Comparison of ENCODE assay signal across 3 cellular contexts in genomic region chr2:85617723-85618122, GRCh38. TPM values are rescaled to one million over a fixed set of nuclear protein-coding genes. Genes with fewer than 3 reads are reported as not detected.
DNase-seq lines count a peak whose midpoint lies in the region; ATAC-seq, FAIRE-seq and TF ChIP-seq lines count a peak whose summit lies in the region.
"Not testable (repeated sequence)": the region's sequence is repeated elsewhere in the genome, so short reads cannot be mapped to it uniquely, and the experiment has no call there.

No MANE protein-coding gene starts in this region.

- H3K36me3 ChIP-seq in Loucy (ENCODE audit: insufficient read depth, low read length) (peaks cover 33% of the 10 kb centered on the region), HepG2 (replicated peaks in 1 of 2; ENCODE audit: control insufficient read depth in 1 of 2, insufficient read depth in 2 of 2, low read length in 2 of 2) (peaks cover 9 to 34% of the 10 kb centered on the region in 2 experiments)

- not testable (repeated sequence) for H3K27me3 Mint-ChIP-seq in activated T-helper 2 cell treated with anti-CD3 and anti-CD28 coated beads, Interferon-gamma antibody, Interleukin-2, Interleukin-4, amounts not matched to agents 10 μg/mL and 5 μg/mL and 100 μg/mL, durations not matched to agents 14 hours and 24 hours and 36 hours (ENCODE audit: low read depth)

- H3K4me1 Mint-ChIP-seq in activated T-helper 2 cell treated with anti-CD3 and anti-CD28 coated beads, Interferon-gamma antibody, Interleukin-2, Interleukin-4, amounts not matched to agents 10 μg/mL and 5 μg/mL and 100 μg/mL, durations not matched to agents 14 hours and 24 hours and 36 hours (ENCODE audit: low read depth): peaks cover 12% of the 10 kb centered on the region

- CTCF ChIA-PET in HepG2 (lab: Yijun Ruan, JAX; ENCODE audit: low intra/inter-chr PET ratio, low total read pairs): not testable (repeated sequence)

- TF ChIP-seq EP300 in HepG2 (IDR thresholded peaks at IDR 0.05; ENCODE audit: low read depth in 2 of 2, low read length in 2 of 2); HepG2 (CRISPR knock-in tag; IDR thresholded peaks at IDR 0.05; ENCODE audit: borderline replicate concordance): not testable (repeated sequence)

- not testable (repeated sequence) for H3K9me3 Mint-ChIP-seq in activated T-helper 2 cell treated with anti-CD3 and anti-CD28 coated beads, Interferon-gamma antibody, Interleukin-2, Interleukin-4, amounts not matched to agents 10 μg/mL and 5 μg/mL and 100 μg/mL, durations not matched to agents 14 hours and 24 hours and 36 hours

- not testable (repeated sequence) for H3K9me2 ChIP-seq in Loucy (replicated peaks; ENCODE audit: low read depth, low read length)

- H3K4me2 ChIP-seq in Loucy (ENCODE audit: low read depth, low read length, poor library complexity, severe bottlenecking): peak overlapping the region; percentile 96
- peak overlapping the region; percentile 72 for H3K4me2 ChIP-seq in HepG2 (ENCODE audit: low read depth, low read length)

- not testable (repeated sequence) for ATAC-seq in HepG2

- peak overlapping the region; percentile 91 for H3K27ac ChIP-seq in HepG2 (ENCODE audit: extremely low read length, insufficient read depth, low read length)

- peak overlapping the region; percentile 95 for H3K4me3 ChIP-seq in Loucy (ENCODE audit: low read length, poor library complexity, severe bottlenecking)
- H3K4me3 ChIP-seq in HepG2 (replicated peaks in 1 of 3; ENCODE audit: insufficient read depth in 1 of 3, low read depth in 2 of 3, low read length in 3 of 3): peak overlapping the region; percentile 85 to 98 (median 92); a peak in 5 of 6 replicates

- peak overlapping the region; percentile 94 for H3K4me3 Mint-ChIP-seq in activated T-helper 2 cell treated with anti-CD3 and anti-CD28 coated beads, Interferon-gamma antibody, Interleukin-2, Interleukin-4, amounts not matched to agents 10 μg/mL and 5 μg/mL and 100 μg/mL, durations not matched to agents 14 hours and 24 hours and 36 hours (ENCODE audit: low read depth)

- peaks cover 34% of the 10 kb centered on the region for H3K36me3 Mint-ChIP-seq in activated T-helper 2 cell treated with anti-CD3 and anti-CD28 coated beads, Interferon-gamma antibody, Interleukin-2, Interleukin-4, amounts not matched to agents 10 μg/mL and 5 μg/mL and 100 μg/mL, durations not matched to agents 14 hours and 24 hours and 36 hours (ENCODE audit: low read depth)

- not testable (repeated sequence) for DNase-seq in activated T-helper 2 cell treated with anti-CD3 and anti-CD28 coated beads, Interferon-gamma antibody, Interleukin-2, Interleukin-4, amounts not matched to agents 10 μg/mL and 5 μg/mL and 100 μg/mL, durations not matched to agents 14 hours and 24 hours and 36 hours (ENCODE audit: low spot score); HepG2 (ENCODE audit: low spot score)

- H3K27me3 ChIP-seq in Loucy (ENCODE audit: insufficient read depth, low read length, poor library complexity, severe bottlenecking); HepG2 (ENCODE audit: control insufficient read depth in 1 of 2, insufficient read depth in 2 of 2, low read length in 2 of 2): not testable (repeated sequence)

- peaks cover 45% of the 10 kb centered on the region for H4K20me1 ChIP-seq in Loucy (ENCODE audit: insufficient read depth, low read length, poor library complexity, severe bottlenecking)
- H4K20me1 ChIP-seq in HepG2 (ENCODE audit: insufficient read depth, low read length): not testable (repeated sequence)

- peaks cover 21% of the 10 kb centered on the region for H3K4me1 ChIP-seq in Loucy (ENCODE audit: insufficient read depth, low read length, poor library complexity, severe bottlenecking)
- H3K4me1 ChIP-seq in HepG2 (ENCODE audit: insufficient read depth, low read length): peaks cover 76% of the 10 kb centered on the region

- H3K9me3 ChIP-seq in Loucy (ENCODE audit: insufficient read depth, low read depth, low read length); HepG2 (ENCODE audit: low read length): not testable (repeated sequence)

- in situ Hi-C loops in HepG2 (cut with HindIII; ENCODE audit: extremely low pct_ligation_motif_present, low pct_unique_long_range_greater_than_20kb): not testable (repeated sequence)

- FAIRE-seq in HepG2 (lab: Jason Lieb, UNC): not testable (repeated sequence)

- peak overlapping the region; percentile 94 for H3K9ac ChIP-seq in Loucy (ENCODE audit: low read depth, low read length, poor library complexity, severe bottlenecking)
- H3K9ac ChIP-seq in HepG2 (ENCODE audit: insufficient read depth, low read depth, low read length): peak overlapping the region; percentile 98

- intact Hi-C loops in activated T-helper 2 cell treated with anti-CD3 and anti-CD28 coated beads, Interferon-gamma antibody, Interleukin-2, Interleukin-4, amounts not matched to agents 10 μg/mL and 5 μg/mL and 100 μg/mL, durations not matched to agents 14 hours and 24 hours and 36 hours (cut with micrococcal nuclease): loop anchor here (2.0 to 10.0 kb wide), 3 partner anchors 15 to 577 kb away; partner anchors contain the start of genes IMMT, MRPL35, POLR1A and PTCD3
- intact Hi-C loops in HepG2 (cut with micrococcal nuclease; ENCODE audit: unreplicated experiment): loop anchor here (2.0 kb wide), 1 partner anchor 33 kb away; the partner anchor contains the start of gene VAMP5

- H3K79me2 ChIP-seq in Loucy (ENCODE audit: insufficient read depth, low read length) (peaks cover 61% of the 10 kb centered on the region), HepG2 (ENCODE audit: insufficient read depth, low read length) (peaks cover 39% of the 10 kb centered on the region)

- POLR2A ChIA-PET in HepG2 (lab: Yijun Ruan, JAX): interaction anchor here (2.8 to 25.7 kb wide), 3 partner anchors 25 to 78 kb away, joined by 17 to 795 read pairs (median 36); partner anchors contain the start of genes GGCX, MAT2A, RNF181 and TMEM150A

- H2AFZ ChIP-seq in Loucy (ENCODE audit: low read length); HepG2 (ENCODE audit: low read length): not testable (repeated sequence)

- BruUV-seq in HepG2 (replicated peaks; lab: Mats Ljungman, UMichigan): not testable (repeated sequence)

- not testable (repeated sequence) for H3F3A ChIP-seq in Loucy (ENCODE audit: low read depth)

- 83% methylated on average over 5 of the region's 5 CpGs for WGBS in HepG2 (ENCODE audit: low lambda C conversion rate)

- TF ChIP-seq POLR2A in HepG2 (IDR thresholded peaks at IDR 0.05; ENCODE audit: insufficient read depth in 1 of 2, low read depth in 2 of 2, low read length in 2 of 2): peak in 1 of 2 experiments; percentile 23; a peak in 1 of 4 replicates

- not testable (repeated sequence) for TF ChIP-seq RAD21 in HepG2 (CRISPR knock-in tag; IDR thresholded peaks at IDR 0.05)

- H3K27ac Mint-ChIP-seq in activated T-helper 2 cell treated with anti-CD3 and anti-CD28 coated beads, Interferon-gamma antibody, Interleukin-2, Interleukin-4, amounts not matched to agents 10 μg/mL and 5 μg/mL and 100 μg/mL, durations not matched to agents 14 hours and 24 hours and 36 hours: not testable (repeated sequence)

- TF ChIP-seq CTCF in Loucy (conservative IDR thresholded peaks at IDR 0.05; ENCODE audit: low read length); HepG2 (CRISPR knock-in tag; IDR thresholded peaks at IDR 0.05): not testable (repeated sequence)

RNA-seq across cellular contexts. Expression of gene USP39, which starts 1.7 kb away (rescaled TPM):
- 84.1 and 90.1 TPM in 2 replicates for total RNA-seq in activated T-helper 2 cell treated with anti-CD3 and anti-CD28 coated beads, Interferon-gamma antibody, Interleukin-2, Interleukin-4, amounts not matched to agents 10 μg/mL and 5 μg/mL and 100 μg/mL, durations not matched to agents 14 hours and 24 hours and 36 hours
- total RNA-seq in HepG2 (2016; rRNA removed; fragmentation: Illumina TruSeq; extraction: Trizol): 63.3 and 80.2 TPM in 2 replicates
- 20.2 and 21.5 TPM in 2 replicates for total RNA-seq in HepG2 (2016; cell fraction: cytosol; rRNA removed; fragmentation: Illumina TruSeq; extraction: Trizol; ENCODE audit: low read depth)
- 64.7 and 84.8 TPM in 2 replicates for total RNA-seq in HepG2 (2016; cell fraction: insoluble cytoplasmic fraction; rRNA removed; fragmentation: Illumina TruSeq; extraction: Trizol)
- 37.2 and 41.8 TPM in 2 replicates for total RNA-seq in HepG2 (2016; cell fraction: membrane; rRNA removed; fragmentation: Illumina TruSeq; extraction: Trizol)
- total RNA-seq in HepG2 (2016; cell fraction: nucleus; rRNA removed; fragmentation: Illumina TruSeq; extraction: Trizol): 43.3 and 49.6 TPM in 2 replicates
- 73.6 and 75.1 TPM in 2 replicates for polyA plus RNA-seq in HepG2 (2011; rRNA removed)
- 52.3 and 54.6 TPM in 2 replicates for polyA plus RNA-seq in HepG2 (2011; cell fraction: cytosol; rRNA removed)
- polyA plus RNA-seq in HepG2 (2011; cell fraction: nucleus; rRNA removed): 71.1 and 77.1 TPM in 2 replicates
- polyA plus RNA-seq in HepG2 (2012): 51.9 and 66.6 TPM in 2 replicates
- polyA plus RNA-seq in HepG2 (2016; cell fraction: cytosol; fragmentation: Illumina TruSeq; extraction: Trizol; ENCODE audit: low read depth): 21.2 and 23.0 TPM in 2 replicates
- polyA plus RNA-seq in HepG2 (2016; cell fraction: insoluble cytoplasmic fraction; fragmentation: Illumina TruSeq; extraction: Trizol; ENCODE audit: low read depth): 106 and 107 TPM in 2 replicates
- 36.4 and 40.9 TPM in 2 replicates for polyA plus RNA-seq in HepG2 (2016; cell fraction: membrane; fragmentation: Illumina TruSeq; extraction: Trizol; ENCODE audit: low read depth)
- polyA plus RNA-seq in HepG2 (2016; cell fraction: nucleus; fragmentation: Illumina TruSeq; extraction: Trizol; ENCODE audit: insufficient read depth, low read depth): 92.4 and 97.2 TPM in 2 replicates
- 156 and 185 TPM in 2 replicates for polyA minus RNA-seq in HepG2 (2011; rRNA and poly(A)+ RNA removed; ENCODE audit: low replicate concordance)
- 31.4 and 36.2 TPM in 2 replicates for polyA minus RNA-seq in HepG2 (2011; cell fraction: cytosol; rRNA and poly(A)+ RNA removed)
- 60.5 and 67.6 TPM in 2 replicates for polyA minus RNA-seq in HepG2 (2011; cell fraction: nucleus; rRNA and poly(A)+ RNA removed)

RNA-seq across cellular contexts. Expression of gene C2orf68, which starts 5.9 kb away (rescaled TPM):
- 34.7 and 35.6 TPM in 2 replicates for total RNA-seq in activated T-helper 2 cell treated with anti-CD3 and anti-CD28 coated beads, Interferon-gamma antibody, Interleukin-2, Interleukin-4, amounts not matched to agents 10 μg/mL and 5 μg/mL and 100 μg/mL, durations not matched to agents 14 hours and 24 hours and 36 hours
- total RNA-seq in HepG2 (2016; rRNA removed; fragmentation: Illumina TruSeq; extraction: Trizol): 47.1 and 49.0 TPM in 2 replicates
- total RNA-seq in HepG2 (2016; cell fraction: cytosol; rRNA removed; fragmentation: Illumina TruSeq; extraction: Trizol; ENCODE audit: low read depth): 32.5 and 36.5 TPM in 2 replicates
- total RNA-seq in HepG2 (2016; cell fraction: insoluble cytoplasmic fraction; rRNA removed; fragmentation: Illumina TruSeq; extraction: Trizol): 48.7 and 49.6 TPM in 2 replicates
- 64.2 and 67.0 TPM in 2 replicates for total RNA-seq in HepG2 (2016; cell fraction: membrane; rRNA removed; fragmentation: Illumina TruSeq; extraction: Trizol)
- total RNA-seq in HepG2 (2016; cell fraction: nucleus; rRNA removed; fragmentation: Illumina TruSeq; extraction: Trizol): 33.2 and 34.7 TPM in 2 replicates
- polyA plus RNA-seq in HepG2 (2011; rRNA removed): 77.4 and 82.8 TPM in 2 replicates
- polyA plus RNA-seq in HepG2 (2011; cell fraction: cytosol; rRNA removed): 32.5 and 38.0 TPM in 2 replicates
- polyA plus RNA-seq in HepG2 (2011; cell fraction: nucleus; rRNA removed): 55.4 and 70.0 TPM in 2 replicates
- polyA plus RNA-seq in HepG2 (2012): 42.2 and 51.9 TPM in 2 replicates
- polyA plus RNA-seq in HepG2 (2016; cell fraction: cytosol; fragmentation: Illumina TruSeq; extraction: Trizol; ENCODE audit: low read depth): 54.3 and 54.6 TPM in 2 replicates
- polyA plus RNA-seq in HepG2 (2016; cell fraction: insoluble cytoplasmic fraction; fragmentation: Illumina TruSeq; extraction: Trizol; ENCODE audit: low read depth): 56.4 and 59.2 TPM in 2 replicates
- polyA plus RNA-seq in HepG2 (2016; cell fraction: membrane; fragmentation: Illumina TruSeq; extraction: Trizol; ENCODE audit: low read depth): 69.9 and 70.6 TPM in 2 replicates
- 76.9 and 78.6 TPM in 2 replicates for polyA plus RNA-seq in HepG2 (2016; cell fraction: nucleus; fragmentation: Illumina TruSeq; extraction: Trizol; ENCODE audit: insufficient read depth, low read depth)
- polyA minus RNA-seq in HepG2 (2011; rRNA and poly(A)+ RNA removed; ENCODE audit: low replicate concordance): 73.7 and 82.9 TPM in 2 replicates
- 34.4 and 42.2 TPM in 2 replicates for polyA minus RNA-seq in HepG2 (2011; cell fraction: cytosol; rRNA and poly(A)+ RNA removed)
- 35.4 and 43.0 TPM in 2 replicates for polyA minus RNA-seq in HepG2 (2011; cell fraction: nucleus; rRNA and poly(A)+ RNA removed)

RNA-seq across cellular contexts. Expression of gene TMEM150A, which starts 15.2 kb away (rescaled TPM):
- total RNA-seq in activated T-helper 2 cell treated with anti-CD3 and anti-CD28 coated beads, Interferon-gamma antibody, Interleukin-2, Interleukin-4, amounts not matched to agents 10 μg/mL and 5 μg/mL and 100 μg/mL, durations not matched to agents 14 hours and 24 hours and 36 hours: 6.5 and 7.0 TPM in 2 replicates
- 24.0 and 30.1 TPM in 2 replicates for total RNA-seq in HepG2 (2016; rRNA removed; fragmentation: Illumina TruSeq; extraction: Trizol)
- total RNA-seq in HepG2 (2016; cell fraction: cytosol; rRNA removed; fragmentation: Illumina TruSeq; extraction: Trizol; ENCODE audit: low read depth): 24.1 and 32.5 TPM in 2 replicates
- total RNA-seq in HepG2 (2016; cell fraction: insoluble cytoplasmic fraction; rRNA removed; fragmentation: Illumina TruSeq; extraction: Trizol): 20.6 and 30.6 TPM in 2 replicates
- 35.6 and 42.7 TPM in 2 replicates for total RNA-seq in HepG2 (2016; cell fraction: membrane; rRNA removed; fragmentation: Illumina TruSeq; extraction: Trizol)
- total RNA-seq in HepG2 (2016; cell fraction: nucleus; rRNA removed; fragmentation: Illumina TruSeq; extraction: Trizol): 27.9 and 33.6 TPM in 2 replicates
- 70.4 and 111 TPM in 2 replicates for polyA plus RNA-seq in HepG2 (2011; rRNA removed)
- polyA plus RNA-seq in HepG2 (2011; cell fraction: cytosol; rRNA removed): 56.0 and 56.1 TPM in 2 replicates
- polyA plus RNA-seq in HepG2 (2011; cell fraction: nucleus; rRNA removed): 277 and 295 TPM in 2 replicates
- 57.6 and 80.5 TPM in 2 replicates for polyA plus RNA-seq in HepG2 (2012)
- polyA plus RNA-seq in HepG2 (2016; cell fraction: cytosol; fragmentation: Illumina TruSeq; extraction: Trizol; ENCODE audit: low read depth): 35.9 and 45.2 TPM in 2 replicates
- polyA plus RNA-seq in HepG2 (2016; cell fraction: insoluble cytoplasmic fraction; fragmentation: Illumina TruSeq; extraction: Trizol; ENCODE audit: low read depth): 34.2 and 35.6 TPM in 2 replicates
- 43.2 and 51.3 TPM in 2 replicates for polyA plus RNA-seq in HepG2 (2016; cell fraction: membrane; fragmentation: Illumina TruSeq; extraction: Trizol; ENCODE audit: low read depth)
- 83.8 and 85.6 TPM in 2 replicates for polyA plus RNA-seq in HepG2 (2016; cell fraction: nucleus; fragmentation: Illumina TruSeq; extraction: Trizol; ENCODE audit: insufficient read depth, low read depth)
- polyA minus RNA-seq in HepG2 (2011; rRNA and poly(A)+ RNA removed; ENCODE audit: low replicate concordance): 7.2 and 99.4 TPM in 2 replicates
- polyA minus RNA-seq in HepG2 (2011; cell fraction: cytosol; rRNA and poly(A)+ RNA removed): 17.1 and 21.3 TPM in 2 replicates
- 30.6 and 39.5 TPM in 2 replicates for polyA minus RNA-seq in HepG2 (2011; cell fraction: nucleus; rRNA and poly(A)+ RNA removed)

RNA-seq across cellular contexts. Expression of gene RNF181, which starts 22.2 kb away (rescaled TPM):
- 130 and 134 TPM in 2 replicates for total RNA-seq in activated T-helper 2 cell treated with anti-CD3 and anti-CD28 coated beads, Interferon-gamma antibody, Interleukin-2, Interleukin-4, amounts not matched to agents 10 μg/mL and 5 μg/mL and 100 μg/mL, durations not matched to agents 14 hours and 24 hours and 36 hours
- total RNA-seq in HepG2 (2016; rRNA removed; fragmentation: Illumina TruSeq; extraction: Trizol): 224 and 234 TPM in 2 replicates
- total RNA-seq in HepG2 (2016; cell fraction: cytosol; rRNA removed; fragmentation: Illumina TruSeq; extraction: Trizol; ENCODE audit: low read depth): 68.8 and 79.7 TPM in 2 replicates
- 237 and 239 TPM in 2 replicates for total RNA-seq in HepG2 (2016; cell fraction: insoluble cytoplasmic fraction; rRNA removed; fragmentation: Illumina TruSeq; extraction: Trizol)
- total RNA-seq in HepG2 (2016; cell fraction: membrane; rRNA removed; fragmentation: Illumina TruSeq; extraction: Trizol): 60.8 and 63.4 TPM in 2 replicates
- total RNA-seq in HepG2 (2016; cell fraction: nucleus; rRNA removed; fragmentation: Illumina TruSeq; extraction: Trizol): 99.4 and 107 TPM in 2 replicates
- polyA plus RNA-seq in HepG2 (2011; rRNA removed): 578 and 594 TPM in 2 replicates
- polyA plus RNA-seq in HepG2 (2011; cell fraction: cytosol; rRNA removed): 700 and 712 TPM in 2 replicates
- polyA plus RNA-seq in HepG2 (2011; cell fraction: nucleus; rRNA removed): 285 and 326 TPM in 2 replicates
- polyA plus RNA-seq in HepG2 (2012): 240 and 307 TPM in 2 replicates
- 54.1 and 54.2 TPM in 2 replicates for polyA plus RNA-seq in HepG2 (2016; cell fraction: cytosol; fragmentation: Illumina TruSeq; extraction: Trizol; ENCODE audit: low read depth)
- 189 and 200 TPM in 2 replicates for polyA plus RNA-seq in HepG2 (2016; cell fraction: insoluble cytoplasmic fraction; fragmentation: Illumina TruSeq; extraction: Trizol; ENCODE audit: low read depth)
- polyA plus RNA-seq in HepG2 (2016; cell fraction: membrane; fragmentation: Illumina TruSeq; extraction: Trizol; ENCODE audit: low read depth): 43.8 and 45.1 TPM in 2 replicates
- 124 and 147 TPM in 2 replicates for polyA plus RNA-seq in HepG2 (2016; cell fraction: nucleus; fragmentation: Illumina TruSeq; extraction: Trizol; ENCODE audit: insufficient read depth, low read depth)
- polyA minus RNA-seq in HepG2 (2011; rRNA and poly(A)+ RNA removed; ENCODE audit: low replicate concordance): 200 and 300 TPM in 2 replicates
- polyA minus RNA-seq in HepG2 (2011; cell fraction: cytosol; rRNA and poly(A)+ RNA removed): 65.6 and 78.5 TPM in 2 replicates
- polyA minus RNA-seq in HepG2 (2011; cell fraction: nucleus; rRNA and poly(A)+ RNA removed): 59.9 and 82.9 TPM in 2 replicates

RNA-seq across cellular contexts. Expression of gene VAMP5, which starts 33.5 kb away (rescaled TPM):
- 41.0 and 41.3 TPM in 2 replicates for total RNA-seq in activated T-helper 2 cell treated with anti-CD3 and anti-CD28 coated beads, Interferon-gamma antibody, Interleukin-2, Interleukin-4, amounts not matched to agents 10 μg/mL and 5 μg/mL and 100 μg/mL, durations not matched to agents 14 hours and 24 hours and 36 hours
- 7.2 and 9.0 TPM in 2 replicates for total RNA-seq in HepG2 (2016; rRNA removed; fragmentation: Illumina TruSeq; extraction: Trizol)
- total RNA-seq in HepG2 (2016; cell fraction: cytosol; rRNA removed; fragmentation: Illumina TruSeq; extraction: Trizol; ENCODE audit: low read depth): 13.9 and 18.3 TPM in 2 replicates
- 7.1 and 9.2 TPM in 2 replicates for total RNA-seq in HepG2 (2016; cell fraction: insoluble cytoplasmic fraction; rRNA removed; fragmentation: Illumina TruSeq; extraction: Trizol)
- 12.5 and 15.9 TPM in 2 replicates for total RNA-seq in HepG2 (2016; cell fraction: membrane; rRNA removed; fragmentation: Illumina TruSeq; extraction: Trizol)
- total RNA-seq in HepG2 (2016; cell fraction: nucleus; rRNA removed; fragmentation: Illumina TruSeq; extraction: Trizol): 3.2 and 4.0 TPM in 2 replicates
- 56.7 and 68.6 TPM in 2 replicates for polyA plus RNA-seq in HepG2 (2011; rRNA removed)
- 87.7 and 90.8 TPM in 2 replicates for polyA plus RNA-seq in HepG2 (2011; cell fraction: cytosol; rRNA removed)
- polyA plus RNA-seq in HepG2 (2011; cell fraction: nucleus; rRNA removed): 35.8 and 44.7 TPM in 2 replicates
- polyA plus RNA-seq in HepG2 (2012): 39.4 and 46.3 TPM in 2 replicates
- 27.3 and 33.3 TPM in 2 replicates for polyA plus RNA-seq in HepG2 (2016; cell fraction: cytosol; fragmentation: Illumina TruSeq; extraction: Trizol; ENCODE audit: low read depth)
- polyA plus RNA-seq in HepG2 (2016; cell fraction: insoluble cytoplasmic fraction; fragmentation: Illumina TruSeq; extraction: Trizol; ENCODE audit: low read depth): 20.9 and 22.2 TPM in 2 replicates
- 21.7 and 27.9 TPM in 2 replicates for polyA plus RNA-seq in HepG2 (2016; cell fraction: membrane; fragmentation: Illumina TruSeq; extraction: Trizol; ENCODE audit: low read depth)
- 11.7 and 13.5 TPM in 2 replicates for polyA plus RNA-seq in HepG2 (2016; cell fraction: nucleus; fragmentation: Illumina TruSeq; extraction: Trizol; ENCODE audit: insufficient read depth, low read depth)
- polyA minus RNA-seq in HepG2 (2011; rRNA and poly(A)+ RNA removed; ENCODE audit: low replicate concordance): 5.5 and 44.4 TPM in 2 replicates
- polyA minus RNA-seq in HepG2 (2011; cell fraction: cytosol; rRNA and poly(A)+ RNA removed): 7.3 and 9.1 TPM in 2 replicates
- polyA minus RNA-seq in HepG2 (2011; cell fraction: nucleus; rRNA and poly(A)+ RNA removed): 2.0 and 4.9 TPM in 2 replicates
